10 cellular contexts compared by ENCODE assay signal in the genomic region with DNA sequence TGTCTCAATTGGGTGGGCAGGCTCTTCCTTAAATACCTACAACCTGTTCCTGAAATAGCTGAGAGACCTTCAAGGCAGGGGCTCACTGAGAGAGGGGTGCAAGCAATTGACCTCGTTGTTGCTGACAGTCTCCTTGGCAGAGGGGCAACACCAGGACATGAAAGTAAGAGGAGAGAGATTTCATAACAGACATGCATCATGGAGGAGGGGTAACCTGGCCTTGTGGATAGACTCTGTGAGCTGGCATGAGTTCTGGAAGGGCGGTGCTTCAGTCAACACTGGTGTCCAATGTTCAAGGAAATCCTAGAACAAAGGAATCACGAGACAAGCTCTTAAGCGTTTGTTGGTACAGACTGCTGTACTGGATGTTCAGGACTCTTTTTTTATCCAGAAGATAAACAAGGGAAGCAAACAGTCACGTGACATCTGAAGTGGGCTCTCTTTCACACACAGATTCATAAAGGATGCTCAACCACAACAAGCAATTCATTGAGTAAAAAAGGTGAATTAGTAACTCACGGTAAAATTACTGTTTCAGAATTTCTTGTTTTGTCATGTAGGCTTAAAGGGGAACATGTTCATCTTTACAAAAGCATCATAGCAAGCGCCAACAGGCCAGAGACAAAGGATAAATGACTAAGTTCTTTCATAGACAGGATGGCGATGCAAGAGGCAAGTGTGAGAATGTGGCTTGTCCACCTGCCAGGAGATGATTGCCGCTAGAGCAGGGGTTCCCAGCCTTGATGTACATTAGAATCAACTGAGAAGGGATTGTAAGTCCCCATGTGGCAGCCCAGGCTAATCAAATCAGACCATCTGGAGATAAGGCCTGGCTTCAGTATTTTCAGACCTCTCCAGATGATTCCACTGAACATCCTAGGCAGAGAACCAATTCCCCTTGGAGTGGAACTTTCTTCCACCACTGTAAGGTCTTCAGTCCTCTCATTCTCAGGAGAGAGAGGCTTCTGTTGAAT. TPM values are rescaled to one million over a fixed set of nuclear protein-coding genes. Genes with fewer than 3 reads are reported as not detected.
DNase-seq lines count a peak whose midpoint lies in the region; ATAC-seq and TF ChIP-seq lines count a peak whose summit lies in the region.
"Had no signal": no experiment of that assay in that cellular context is flagged by ENCODE, and none has a peak within 500 bp of the region (broad histone marks: within the 10 kb centered on the region; RNA-seq: fewer than 3 reads in every experiment).

No MANE protein-coding gene starts in this region.

- POLR2A ChIA-PET in RWPE1 (lab: Yijun Ruan, JAX; ENCODE audit: low non-redundant PET): no interaction called here

- no peak for DNase-seq in Right ventricle myocardium inferior (ENCODE audit: missing footprints)
- DNase-seq in right atrium auricular region (ENCODE audit: low spot score): no peak
- peak; percentile 53 for DNase-seq in RWPE1 (ENCODE audit: low spot score)
- peak in 2 of 5 donors; percentile 28 to 45 for DNase-seq in heart left ventricle
- peak; percentile 63 for DNase-seq in ureter (ENCODE audit: low spot score)
- no peak for DNase-seq in A172 (ENCODE audit: low spot score)
- no peak for DNase-seq in AG08396 (ENCODE audit: low spot score)
- DNase-seq in stimulated activated CD4-positive, alpha-beta T cell treated with anti-CD3 and anti-CD28 coated beads, Interleukin-4, amount 100 ng/mL, for 24 hours: no peak
- DNase-seq: stimulated activated CD8-positive, alpha-beta memory T cell treated with anti-CD3 and anti-CD28 coated beads, Interleukin-4, amount 100 ng/mL, for 48 hours had no signal

- TF ChIP-seq CTCF in right atrium auricular region (IDR thresholded peaks at IDR 0.05) (no peak), RWPE1 (conservative IDR thresholded peaks at IDR 0.05; ENCODE audit: low read depth) (no peak), heart left ventricle (IDR thresholded peaks at IDR 0.05) (no peak)

- H3K27ac ChIP-seq in right atrium auricular region (no peak overlapping the region), RWPE1 (peak overlapping the region; percentile 45; the same call in 1 of the 2 replicates), heart left ventricle (no peak overlapping the region)
- H3K27ac ChIP-seq: skin epidermis had no signal

- H3K36me3 ChIP-seq in right atrium auricular region: no peaks in the 10 kb centered on the region
- H3K36me3 ChIP-seq in heart left ventricle: no peaks in the 10 kb centered on the region

- intact Hi-C loops in Right ventricle myocardium inferior (cut with DNase I) (no loop called here), heart left ventricle (cut with DNase I) (no loop called here)

- ATAC-seq in Right ventricle myocardium inferior (peak; percentile 79), heart left ventricle (peak; percentile 59 to 83 (median 72))

- H3K4me3 ChIP-seq in right atrium auricular region: no peak overlapping the region
- H3K4me3 ChIP-seq in heart left ventricle: no peak overlapping the region
- H3K4me3 ChIP-seq: skin epidermis had no signal

- WGBS in heart left ventricle, 4 donors: 52 to 70% (median 61%) methylated on average over 9 of the region's 9 CpGs

- CTCF ChIA-PET in RWPE1 (lab: Yijun Ruan, JAX): no interaction called here

- no peaks in the 10 kb centered on the region for H3K27me3 ChIP-seq in right atrium auricular region
- no peaks in the 10 kb centered on the region for H3K27me3 ChIP-seq in heart left ventricle

- no peaks in the 10 kb centered on the region for H3K4me1 ChIP-seq in right atrium auricular region
- H3K4me1 ChIP-seq in heart left ventricle: peaks cover 0 to 8% (median 0%) of the 10 kb centered on the region in 12 donors

- TF ChIP-seq POLR2A in heart left ventricle (IDR thresholded peaks at IDR 0.05): no peak

- H3K9me3 ChIP-seq in right atrium auricular region: no peaks in the 10 kb centered on the region
- no peaks in the 10 kb centered on the region for H3K9me3 ChIP-seq in heart left ventricle

RNA-seq across cellular contexts. Expression of a gene that starts 20.7 kb away (rescaled TPM):
- total RNA-seq in Right ventricle myocardium inferior (14.4 TPM), right atrium auricular region (10 to 100 TPM; 11.3 to 16.4 TPM), heart left ventricle (10 to 100 TPM; 10.3 to 14.9 (median 11.4) TPM), ureter (32.1 TPM)
- 1 to 10 TPM; 6.2 to 8.6 TPM for polyA plus RNA-seq in heart left ventricle
- 21.0 and 41.5 TPM in 2 replicates for total RNA-seq in A172 (2014; rRNA removed; shearing (Covaris generic))

RNA-seq across cellular contexts. Expression of a gene that starts 20.8 kb away (rescaled TPM):
- total RNA-seq in Right ventricle myocardium inferior (11.0 TPM), right atrium auricular region (1 to 10 TPM; 6.6 to 8.7 TPM), heart left ventricle (10 to 100 TPM in 5 of 9 donors, 1 to 10 TPM in 4; 6.7 to 12.5 (median 10.2) TPM), ureter (31.8 TPM)
- polyA plus RNA-seq in heart left ventricle: 1 to 10 TPM; 2.3 to 7.7 TPM
- 36.7 and 40.3 TPM in 2 replicates for total RNA-seq in A172 (2014; rRNA removed; shearing (Covaris generic))

RNA-seq across cellular contexts. Expression of a gene that starts 46.5 kb away (rescaled TPM):
- total RNA-seq in Right ventricle myocardium inferior: 391 TPM
- 100 to 1,000 TPM; 409 to 434 TPM for total RNA-seq in right atrium auricular region
- total RNA-seq in heart left ventricle: 100 to 1,000 TPM; 336 to 441 (median 407) TPM
- 100 to 1,000 TPM; 375 to 824 TPM for polyA plus RNA-seq in heart left ventricle
- total RNA-seq in ureter: 809 TPM
- 576 and 868 TPM in 2 replicates for total RNA-seq in A172 (2014; rRNA removed; shearing (Covaris generic))

Comparison
In these comparisons a context has a peak if more than half of its experiments do, and no peak if none do; other contexts are left out.
1. DNase-seq: peak in RWPE1 (single experiment) and ureter (single experiment); none in Right ventricle myocardium inferior (single experiment), right atrium auricular region (single experiment), A172 (single experiment), AG08396 (single experiment) and stimulated activated CD4-positive, alpha-beta T cell treated with anti-CD3 and anti-CD28 coated beads, Interleukin-4, amount 100 ng/mL, for 24 hours (single experiment).